11 cellular contexts compared by ENCODE assay signal in genomic region chr15:83654379-83655236, GRCh38. TPM values are rescaled to one million over a fixed set of nuclear protein-coding genes. Genes with fewer than 3 reads are reported as not detected.
DNase-seq lines count a peak whose midpoint lies in the region; ATAC-seq and TF ChIP-seq lines count a peak whose summit lies in the region.
"Had no signal": no experiment of that assay in that cellular context is flagged by ENCODE, and none has a peak within 500 bp of the region (broad histone marks: within the 10 kb centered on the region; RNA-seq: fewer than 3 reads in every experiment).

No MANE protein-coding gene starts in this region.

- H3K27ac ChIP-seq in psoas muscle (peak overlapping the region; percentile 46), caudate nucleus (ENCODE audit: low read depth, low read length) (no peak overlapping the region)

- H3K4me1 Mint-ChIP-seq in brain: no peaks in the 10 kb centered on the region
- H3K4me1 Mint-ChIP-seq: B cell had no signal

- peaks cover 44% of the 10 kb centered on the region for H3K27me3 ChIP-seq in iPS-15b (ENCODE audit: control insufficient read depth, insufficient read depth, low read length)
- peaks cover 0 to 45% (median 14%) of the 10 kb centered on the region in 3 donors for H3K27me3 ChIP-seq in psoas muscle (ENCODE audit: insufficient read depth in 3 of 3, low read length in 2 of 3)

- peaks cover 2% of the 10 kb centered on the region for H3K4me1 ChIP-seq in iPS-15b (ENCODE audit: control insufficient read depth, insufficient read depth, low read length)
- H3K4me1 ChIP-seq in psoas muscle: no peaks in the 10 kb centered on the region

- TF ChIP-seq CTCF in brain (conservative IDR thresholded peaks at IDR 0.05): no peak
- TF ChIP-seq CTCF in psoas muscle (IDR thresholded peaks at IDR 0.05): no peak

- H3K27me3 Mint-ChIP-seq in brain: peaks cover 89% of the 10 kb centered on the region

- H3K9me3 Mint-ChIP-seq in brain: peaks cover 0 to 9% (median 7%) of the 10 kb centered on the region in 5 experiments

- no peaks in the 10 kb centered on the region for H3K36me3 Mint-ChIP-seq in brain

- H3K9me3 ChIP-seq in iPS-15b (ENCODE audit: control insufficient read depth, insufficient read depth, low read length) (no peaks in the 10 kb centered on the region), psoas muscle (no peaks in the 10 kb centered on the region)

- H3K4me3 Mint-ChIP-seq in brain: peak overlapping the region; percentile 60 to 77 (median 69)
- H3K4me3 Mint-ChIP-seq: B cell had no signal

- no peak overlapping the region for H3K27ac Mint-ChIP-seq in brain
- H3K27ac Mint-ChIP-seq: B cell had no signal

- peak in 2 of 4 donors; percentile 42 to 50 for ATAC-seq in psoas muscle

- no peaks in the 10 kb centered on the region for H3K36me3 ChIP-seq in iPS-15b (ENCODE audit: control insufficient read depth, insufficient read depth, low read length)
- H3K36me3 ChIP-seq in psoas muscle (ENCODE audit: insufficient read depth in 1 of 2, low read depth in 1 of 2): no peaks in the 10 kb centered on the region

- intact Hi-C loops in psoas muscle (cut with DNase I): no loop called here

- 4 to 5% (median 4%) methylated on average over 66 to 67 of the region's 67 CpGs for WGBS in psoas muscle, 3 donors

- H3K4me3 ChIP-seq in iPS-15b (ENCODE audit: low read depth, low read length) (peak overlapping the region; percentile 61), psoas muscle (peak overlapping the region; percentile 64)

- peak; percentile 41 for DNase-seq in D341Med (ENCODE audit: low spot score)
- DNase-seq in psoas muscle: peak; percentile 63 to 72
- no peak for DNase-seq in stimulated activated CD4-positive, alpha-beta T cell treated with anti-CD3 and anti-CD28 coated beads, Interleukin-1b, Interleukin-23, amount 100 ng/mL, for 48 hours
- no peak for DNase-seq in activated naive CD4-positive, alpha-beta T cell treated with Interleukin-2 at 50 U/mL for 16 hours
- DNase-seq in dermis blood vessel endothelial cell: no peak
- DNase-seq in caudate nucleus (lab: John Stamatoyannopoulos, UW): no peak
- DNase-seq: NCI-H2029 treated with DMSO at 0.1 percent for 48 hours had no signal

- H3K9ac ChIP-seq in iPS-15b (ENCODE audit: low read depth, low read length): no peak overlapping the region

RNA-seq across cellular contexts. Expression of gene ADAMTSL3, which starts 0.7 kb away (rescaled TPM):
- polyA plus RNA-seq in brain (ENCODE audit: insufficient read depth, low read depth, low replicate concordance) (0.98 TPM), psoas muscle (under 1 TPM; 0.35 to 0.83 (median 0.77) TPM)
- total RNA-seq in psoas muscle (10 to 100 TPM in 1 of 4 donors, 1 to 10 TPM in 3; 2.1 to 12.8 (median 3.5) TPM), dermis blood vessel endothelial cell (6.0 and 15.1 TPM in 2 replicates)
- total RNA-seq: B cell; T-helper 1 cell treated with Interleukin-12 subunit alpha and Interleukin-12 subunit beta and Interleukin-4 antibody, amounts not matched to agents 30 ng/mL and 1 ng/mL, for 36 hours had no signal

Comparison
In these comparisons a context has a peak if more than half of its experiments do, and no peak if none do; other contexts are left out.
1. DNase-seq: peak in D341Med (single experiment) and psoas muscle (2 of 2); none in stimulated activated CD4-positive, alpha-beta T cell treated with anti-CD3 and anti-CD28 coated beads, Interleukin-1b, Interleukin-23, amount 100 ng/mL, for 48 hours (single experiment), activated naive CD4-positive, alpha-beta T cell treated with Interleukin-2 at 50 U/mL for 16 hours (single experiment), dermis blood vessel endothelial cell (single experiment) and caudate nucleus (0 of 61).